Comparison of ENCODE assay signal across 9 cellular contexts in genomic region chr15:80277147-80277546, GRCh38. TPM values are rescaled to one million over a fixed set of nuclear protein-coding genes. Genes with fewer than 3 reads are reported as not detected.
"Had no signal": no experiment of that assay in that cellular context is flagged by ENCODE, and none has a peak within 500 bp of the region (broad histone marks: within the 10 kb centered on the region; RNA-seq: fewer than 3 reads in every experiment).

No MANE protein-coding gene starts in this region.

- H3K9ac ChIP-seq: GM23248 had no signal

- H3K27ac Mint-ChIP-seq: H9, IgD-negative memory B cell had no signal

- H3K4me3 Mint-ChIP-seq: H9, IgD-negative memory B cell had no signal

- DNase-seq: GM23248, GOT3, H9, HCEC 1CT had no signal

- H3K36me3 Mint-ChIP-seq: IgD-negative memory B cell had no signal

- H3K27ac ChIP-seq: GM23248, HL-60 had no signal

- FAIRE-seq: H54, HepG2 had no signal

- H2AFZ ChIP-seq: GM23248 had no signal

- H3K9me3 Mint-ChIP-seq: H9 had no signal

- H3K4me3 ChIP-seq: GM23248 had no signal

- ATAC-seq: HepG2 had no signal

- H3K4me1 Mint-ChIP-seq: IgD-negative memory B cell had no signal

RNA-seq across cellular contexts. Expression of gene CTXND1, which starts 25.1 kb away (rescaled TPM):
- total RNA-seq: GM23248, H9, HT1080 had no signal
- polyA plus RNA-seq: GM23248 had no signal
